Comparison of ENCODE assay signal across 21 cellular contexts in genomic region chr17:19714542-19715411, GRCh38. TPM values are rescaled to one million over a fixed set of nuclear protein-coding genes. Genes with fewer than 3 reads are reported as not detected.
DNase-seq lines count a peak whose midpoint lies in the region; ATAC-seq, FAIRE-seq and TF ChIP-seq lines count a peak whose summit lies in the region.
"Had no signal": no experiment of that assay in that cellular context is flagged by ENCODE, and none has a peak within 500 bp of the region (broad histone marks: within the 10 kb centered on the region; RNA-seq: fewer than 3 reads in every experiment).

No MANE protein-coding gene starts in this region.

- H3K4ac ChIP-seq in neuronal stem cell (ENCODE audit: low read length) = peak overlapping the region; percentile 78
- H3K4ac ChIP-seq in mesenchymal stem cell (ENCODE audit: low read depth in 1 of 2, low read length in 2 of 2) = no peak overlapping the region

- H2AK5ac ChIP-seq in neuronal stem cell (ENCODE audit: low read depth, low read length) = peak overlapping the region; percentile 94
- H2AK5ac ChIP-seq in mesenchymal stem cell (ENCODE audit: low read length, severe bottlenecking) = no peak overlapping the region

- peaks cover 3% of the 10 kb centered on the region for H3K79me1 ChIP-seq in neuronal stem cell (ENCODE audit: low read depth, low read length)
- H3K79me1 ChIP-seq in mesenchymal stem cell (replicated peaks; ENCODE audit: low read length, poor library complexity, severe bottlenecking) = no peaks in the 10 kb centered on the region

- H3K4me1 ChIP-seq in colonic mucosa (no peaks in the 10 kb centered on the region), neuronal stem cell (ENCODE audit: control insufficient read depth in 2 of 2, insufficient read depth in 1 of 2, low read depth in 1 of 2, low read length in 2 of 2) (peaks cover 3 to 24% of the 10 kb centered on the region in 2 donors), esophagus muscularis mucosa (no peaks in the 10 kb centered on the region), mesenchymal stem cell (ENCODE audit: control insufficient read depth, insufficient read depth, low read depth, low read length) (peaks cover 19% of the 10 kb centered on the region)
- H3K4me1 ChIP-seq: testis had no signal

- peak overlapping the region; percentile 65 for H2BK15ac ChIP-seq in neuronal stem cell (ENCODE audit: low read length)
- H2BK15ac ChIP-seq in mesenchymal stem cell (ENCODE audit: low read depth, poor library complexity, severe bottlenecking) = no peak overlapping the region

- no peak overlapping the region for H2BK12ac ChIP-seq in neuronal stem cell (ENCODE audit: low read length)
- H2BK12ac ChIP-seq in mesenchymal stem cell (ENCODE audit: low read length in 2 of 2) = no peak overlapping the region

- no peak for TF ChIP-seq EP300 in esophagus muscularis mucosa (IDR thresholded peaks at IDR 0.05)

- peak overlapping the region; percentile 54 for H2BK120ac ChIP-seq in neuronal stem cell (ENCODE audit: low read depth, low read length)
- no peak overlapping the region for H2BK120ac ChIP-seq in mesenchymal stem cell (ENCODE audit: low read depth, low read length)

- H4K8ac ChIP-seq in neuronal stem cell (ENCODE audit: low read depth, low read length) (no peak overlapping the region), mesenchymal stem cell (ENCODE audit: low read length) (no peak overlapping the region)

- WGBS in neuronal stem cell (ENCODE audit: extremely low coverage in 2 of 2, insufficient read length in 2 of 2, insufficient replicate concordance in 1 of 2), 2 donors = no CpG with 5 or more reads among the region's 27 CpGs
- 94% methylated on average over 11 of the region's 27 CpGs for WGBS in esophagus muscularis mucosa
- WGBS in mesenchymal stem cell = 90% methylated on average over 27 of the region's 27 CpGs

- no peaks in the 10 kb centered on the region for H3K27me3 ChIP-seq in colonic mucosa
- peaks cover 0 to 20% (median 0%) of the 10 kb centered on the region in 3 experiments for H3K27me3 ChIP-seq in neuronal stem cell (ENCODE audit: control insufficient read depth in 3 of 3, insufficient read depth in 3 of 3, low read depth in 1 of 3, low read length in 3 of 3)
- no peaks in the 10 kb centered on the region for H3K27me3 ChIP-seq in esophagus muscularis mucosa
- peaks cover 7 to 26% of the 10 kb centered on the region in 2 experiments for H3K27me3 ChIP-seq in mesenchymal stem cell (ENCODE audit: control insufficient read depth in 1 of 2, insufficient read depth in 1 of 2, low read length in 2 of 2)
- H3K27me3 ChIP-seq: heart left ventricle, testis had no signal

- TF ChIP-seq CTCF in colonic mucosa (IDR thresholded peaks at IDR 0.05) = no peak
- TF ChIP-seq CTCF in esophagus muscularis mucosa (IDR thresholded peaks at IDR 0.05) = no peak

- no peak overlapping the region for H3K4me3 ChIP-seq in colonic mucosa
- H3K4me3 ChIP-seq in neuronal stem cell (ENCODE audit: low read length in 2 of 2) = no peak overlapping the region
- no peak overlapping the region for H3K4me3 ChIP-seq in esophagus muscularis mucosa
- H3K4me3 ChIP-seq in mesenchymal stem cell (ENCODE audit: insufficient read depth in 1 of 2, low read depth in 1 of 2, low read length in 2 of 2) = no peak overlapping the region
- H3K4me3 ChIP-seq: heart left ventricle had no signal

- no peak overlapping the region for H3K4me2 ChIP-seq in neuronal stem cell (ENCODE audit: insufficient read depth, low read length, poor library complexity, severe bottlenecking)
- H3K4me2 ChIP-seq in mesenchymal stem cell (ENCODE audit: low read length, poor library complexity, severe bottlenecking) = no peak overlapping the region

- DNase-seq in H54 (ENCODE audit: insufficient read length, low spot score) = peak; percentile 5
- DNase-seq in NCI-H1105 treated with DMSO at 0.1 percent for 48 hours (lab: John Stamatoyannopoulos, UW) = peak; percentile 76
- peak; percentile 49 for DNase-seq in colonic mucosa
- DNase-seq in neuronal stem cell (ENCODE audit: low spot score) = no peak
- no peak for DNase-seq in esophagus muscularis mucosa (ENCODE audit: extremely low spot score)
- DNase-seq in mesenchymal stem cell = no peak
- DNase-seq: activated CD4-positive, alpha-beta T cell treated with anti-CD3 and anti-CD28 coated beads, Interleukin-2, amount 50 U/mL, for 4 hours; activated T-cell treated with anti-CD3 and anti-CD28 coated beads, Interleukin-2, amount 50 U/mL, for 48 hours; effector CD4-positive, alpha-beta T cell; heart left ventricle; NCI-H446; occipital lobe; stimulated activated CD4-positive, alpha-beta T cell treated with anti-CD3 and anti-CD28 coated beads, Interleukin-4, amount 100 ng/mL, for 1 hour; stimulated activated CD8-positive, alpha-beta memory T cell treated with anti-CD3 and anti-CD28 coated beads, Interleukin-4, amount 100 ng/mL, for 48 hours; testis had no signal

- H3K23ac ChIP-seq in neuronal stem cell (ENCODE audit: low read depth, low read length, poor library complexity) = no peak overlapping the region
- H3K23ac ChIP-seq in mesenchymal stem cell (ENCODE audit: low read length in 2 of 2) = no peak overlapping the region

- H3K36me3 ChIP-seq in colonic mucosa (no peaks in the 10 kb centered on the region), neuronal stem cell (replicated peaks in 1 of 2; ENCODE audit: control insufficient read depth in 2 of 2, insufficient read depth in 2 of 2, low read length in 2 of 2) (no peaks in the 10 kb centered on the region), esophagus muscularis mucosa (no peaks in the 10 kb centered on the region), mesenchymal stem cell (ENCODE audit: control insufficient read depth in 1 of 2, insufficient read depth in 2 of 2, low read depth in 1 of 2, low read length in 2 of 2) (no peaks in the 10 kb centered on the region)
- H3K36me3 ChIP-seq: heart left ventricle had no signal

- H2AFZ ChIP-seq in neuronal stem cell (ENCODE audit: low read length) (no peak overlapping the region), mesenchymal stem cell (ENCODE audit: low read depth, low read length) (no peak overlapping the region)

- H2BK5ac ChIP-seq in neuronal stem cell (ENCODE audit: low read length) (peak overlapping the region; percentile 77), mesenchymal stem cell (ENCODE audit: low read depth, low read length, poor library complexity, severe bottlenecking) (no peak overlapping the region)

- H3K27ac ChIP-seq in colonic mucosa (no peak overlapping the region), neuronal stem cell (replicated peaks; ENCODE audit: low read length) (no peak overlapping the region), esophagus muscularis mucosa (replicated peaks in 1 of 4) (no peak overlapping the region), mesenchymal stem cell (ENCODE audit: low read length, poor library complexity, severe bottlenecking) (no peak overlapping the region)
- H3K27ac ChIP-seq: heart left ventricle, testis had no signal

- H3K9me3 ChIP-seq in colonic mucosa = no peaks in the 10 kb centered on the region
- no peaks in the 10 kb centered on the region for H3K9me3 ChIP-seq in neuronal stem cell (replicated peaks in 1 of 2; ENCODE audit: control insufficient read depth in 2 of 2, insufficient read depth in 1 of 2, low read depth in 1 of 2, low read length in 2 of 2)
- no peaks in the 10 kb centered on the region for H3K9me3 ChIP-seq in esophagus muscularis mucosa
- H3K9me3 ChIP-seq in mesenchymal stem cell (ENCODE audit: control insufficient read depth, low read length) = no peaks in the 10 kb centered on the region
- H3K9me3 ChIP-seq: heart left ventricle, testis had no signal

- peak overlapping the region; percentile 91 for H3K18ac ChIP-seq in neuronal stem cell (ENCODE audit: low read length)
- no peak overlapping the region for H3K18ac ChIP-seq in mesenchymal stem cell (ENCODE audit: low read depth in 1 of 2, low read length in 2 of 2)

- intact Hi-C loops in colonic mucosa (cut with DNase I) = no loop called here
- intact Hi-C loops in esophagus muscularis mucosa (cut with DNase I) = no loop called here

- ATAC-seq in GM19397 (IDR thresholded peaks at IDR 0.05; ENCODE audit: unreplicated experiment) = no peak
- ATAC-seq: heart left ventricle had no signal

- TF ChIP-seq POLR2A in H54 (IDR thresholded peaks at IDR 0.05; ENCODE audit: low read depth, low read length) (no peak), esophagus muscularis mucosa (IDR thresholded peaks at IDR 0.05; ENCODE audit: low read depth) (no peak)

- FAIRE-seq in H54 (lab: Jason Lieb, UNC) = no peak
- FAIRE-seq: keratinocyte had no signal

- H4K91ac ChIP-seq in neuronal stem cell (ENCODE audit: low read depth, low read length, poor library complexity) = no peak overlapping the region
- no peak overlapping the region for H4K91ac ChIP-seq in mesenchymal stem cell (ENCODE audit: low read length)

- H3K9ac ChIP-seq in colonic mucosa (ENCODE audit: low read depth in 2 of 2, low read length in 2 of 2) (no peak overlapping the region), neuronal stem cell (ENCODE audit: low read depth, low read length, poor library complexity) (peak overlapping the region; percentile 15), mesenchymal stem cell (ENCODE audit: low read length) (no peak overlapping the region)

- no peak overlapping the region for H3K14ac ChIP-seq in neuronal stem cell (ENCODE audit: low read length)
- no peak overlapping the region for H3K14ac ChIP-seq in mesenchymal stem cell (ENCODE audit: low read length in 2 of 2)

RNA-seq across cellular contexts. Expression of gene SLC47A2, which starts 1.6 kb away (rescaled TPM):
- total RNA-seq in colonic mucosa (under 1 TPM; 0.16 to 0.25 TPM), esophagus muscularis mucosa (not detected)
- polyA plus RNA-seq in neuronal stem cell (2013, experiment 1 of 2) = 0.14 TPM
- 0.12 TPM for polyA plus RNA-seq in neuronal stem cell (2013, experiment 2 of 2)
- polyA plus RNA-seq in mesenchymal stem cell (2013, experiment 1 of 2) = not detected
- polyA plus RNA-seq in mesenchymal stem cell (2013, experiment 2 of 2) = not detected
- total RNA-seq: cardiac septum, fibroblast of lung had no signal
- polyA plus RNA-seq: BJ, fibroblast of lung, heart left ventricle had no signal

RNA-seq across cellular contexts. Expression of gene ALDH3A1, which starts 33.3 kb away (rescaled TPM):
- 1 to 10 TPM; 3.7 to 6.6 TPM for total RNA-seq in colonic mucosa
- polyA plus RNA-seq in neuronal stem cell (2013, experiment 1 of 2) = 0.17 TPM
- 0.40 TPM for polyA plus RNA-seq in neuronal stem cell (2013, experiment 2 of 2)
- total RNA-seq in esophagus muscularis mucosa = 1 to 10 TPM in 1 of 4 donors, under 1 TPM in 2, not detected in 1; 0.17 to 1.9 (median 0.42) TPM
- polyA plus RNA-seq in mesenchymal stem cell (2013, experiment 1 of 2) = not detected
- not detected for polyA plus RNA-seq in mesenchymal stem cell (2013, experiment 2 of 2)
- polyA plus RNA-seq: IgD-negative memory B cell had no signal

Comparison
In these comparisons a context has a peak if more than half of its experiments do, and no peak if none do; other contexts are left out.
1. DNase-seq: peak in H54 (single experiment), NCI-H1105 treated with DMSO at 0.1 percent for 48 hours (single experiment) and colonic mucosa (single experiment); none in neuronal stem cell (single experiment), esophagus muscularis mucosa (single experiment) and mesenchymal stem cell (single experiment).